ENCODE assay signal across 15 cellular contexts in genomic region chr11:131692961-131693360, GRCh38.
DNase-seq lines count a peak whose midpoint lies in the region; TF ChIP-seq lines count a peak whose summit lies in the region.
"Had no signal": no experiment of that assay in that cellular context is flagged by ENCODE, and none has a peak within 500 bp of the region (broad histone marks: within the 10 kb centered on the region; RNA-seq: fewer than 3 reads in every experiment).

No MANE protein-coding gene starts in this region.

- H3K4me3 ChIP-seq in colonic mucosa (no peak overlapping the region), parathyroid adenoma (ENCODE audit: low read depth, low read length) (no peak overlapping the region), SJCRH30 (no peak overlapping the region)
- H3K4me3 ChIP-seq: BLaER1 treated with 17β-estradiol and CSF1 and Interleukin-3, amounts not matched to agents 10 nM and 100 nM; GM12878 had no signal

- H3K27me3 ChIP-seq in colonic mucosa (no peaks in the 10 kb centered on the region), parathyroid adenoma (ENCODE audit: control insufficient read depth, insufficient read depth, low read length) (no peaks in the 10 kb centered on the region), SJCRH30 (peaks cover 4% of the 10 kb centered on the region; the same call in 1 of the 2 replicates)

- TF ChIP-seq CTCF in colonic mucosa (IDR thresholded peaks at IDR 0.05) (no peak), parathyroid adenoma (IDR thresholded peaks at IDR 0.05) (no peak)

- no peaks in the 10 kb centered on the region for H3K79me2 ChIP-seq in parathyroid adenoma

- H3K4me2 ChIP-seq in parathyroid adenoma (ENCODE audit: low read length): no peak overlapping the region

- H3K27ac ChIP-seq in colonic mucosa (no peak overlapping the region), parathyroid adenoma (peak overlapping the region; percentile 100), SJCRH30 (no peak overlapping the region)
- H3K27ac ChIP-seq: BLaER1 treated with 17β-estradiol and CSF1 and Interleukin-3, amounts not matched to agents 10 nM and 100 nM had no signal

- DNase-seq in G401 (ENCODE audit: low spot score): peak; percentile 18
- peak; percentile 6 for DNase-seq in colonic mucosa
- DNase-seq in left kidney (ENCODE audit: low read depth, low spot score): peak; percentile 40
- DNase-seq in foreskin melanocyte: no peak
- DNase-seq in kidney glomerular epithelial cell (lab: John Stamatoyannopoulos, UW): no peak
- DNase-seq in SJCRH30: no peak
- DNase-seq: Calu3; CD8-positive, alpha-beta T cell; DMS79 treated with DMSO at 0.1 percent for 48 hours; GOT3; H7; HFFc6 had no signal

- no peaks in the 10 kb centered on the region for H3K36me3 ChIP-seq in colonic mucosa
- H3K36me3 ChIP-seq in parathyroid adenoma (ENCODE audit: control insufficient read depth, insufficient read depth, low read length): no peaks in the 10 kb centered on the region
- H3K36me3 ChIP-seq in SJCRH30: no peaks in the 10 kb centered on the region
- H3K36me3 ChIP-seq: BLaER1 treated with 17β-estradiol and CSF1 and Interleukin-3, amounts not matched to agents 10 nM and 100 nM had no signal

- in situ Hi-C loops in G401 (cut with HindIII; ENCODE audit: low sequenced_read_pairs): no loop called here

- H2AFZ ChIP-seq in parathyroid adenoma: no peak overlapping the region

- no peaks in the 10 kb centered on the region for H3K4me1 ChIP-seq in colonic mucosa
- H3K4me1 ChIP-seq in parathyroid adenoma: peaks cover 41% of the 10 kb centered on the region
- no peaks in the 10 kb centered on the region for H3K4me1 ChIP-seq in SJCRH30

- no peak overlapping the region for H3K9ac ChIP-seq in colonic mucosa (ENCODE audit: low read depth in 2 of 2, low read length in 2 of 2)
- H3K9ac ChIP-seq in parathyroid adenoma: no peak overlapping the region
- H3K9ac ChIP-seq: BLaER1 treated with 17β-estradiol and CSF1 and Interleukin-3, amounts not matched to agents 10 nM and 100 nM had no signal

- intact Hi-C loops in colonic mucosa (cut with DNase I): no loop called here

- no peaks in the 10 kb centered on the region for H3K9me3 ChIP-seq in colonic mucosa
- no peaks in the 10 kb centered on the region for H3K9me3 ChIP-seq in parathyroid adenoma (ENCODE audit: control insufficient read depth, low read length)
- H3K9me3 ChIP-seq in SJCRH30 (replicated peaks): no peaks in the 10 kb centered on the region

Comparison
In these comparisons a context has a peak if more than half of its experiments do, and no peak if none do; other contexts are left out.
1. DNase-seq: peak in G401 (single experiment), colonic mucosa (single experiment) and left kidney (single experiment); none in foreskin melanocyte (single experiment), kidney glomerular epithelial cell (single experiment) and SJCRH30 (0 of 2).